Comparison of ENCODE assay signal across 1 cellular context in genomic region chr1:46594068-46594467, GRCh38.
TF ChIP-seq lines count a peak whose summit lies in the region.

No MANE protein-coding gene starts in this region.

TF ChIP-seq in HepG2, 621 proteins besides CTCF, POLR2A, EP300 and RAD21:
- TF ChIP-seq GATAD1 (CRISPR knock-in tag; IDR thresholded peaks at IDR 0.05) (no peak), TARDBP (CRISPR knock-in tag; IDR thresholded peaks at IDR 0.05) (no peak), GTF2F1 (IDR thresholded peaks at IDR 0.05; ENCODE audit: low read length) (no peak), PHF21A (CRISPR knock-in tag; IDR thresholded peaks at IDR 0.05) (no peak), FOXM1 (CRISPR knock-in tag; IDR thresholded peaks at IDR 0.05) (no peak), ZNF280B (CRISPR knock-in tag; IDR thresholded peaks at IDR 0.05; ENCODE audit: borderline replicate concordance) (no peak), DPF2 (CRISPR knock-in tag; IDR thresholded peaks at IDR 0.05; ENCODE audit: borderline replicate concordance, low read depth) (no peak)
